ENCODE assay signal across 20 cellular contexts in genomic region chr11:116778556-116778955, GRCh38. TPM values are rescaled to one million over a fixed set of nuclear protein-coding genes. Genes with fewer than 3 reads are reported as not detected.
DNase-seq lines count a peak whose midpoint lies in the region; ATAC-seq and TF ChIP-seq lines count a peak whose summit lies in the region.
"Had no signal": no experiment of that assay in that cellular context is flagged by ENCODE, and none has a peak within 500 bp of the region (broad histone marks: within the 10 kb centered on the region; RNA-seq: fewer than 3 reads in every experiment).

No MANE protein-coding gene starts in this region.

- no peak overlapping the region for H2AK5ac ChIP-seq in H9 (ENCODE audit: insufficient read length, low read length)

- no peak for TF ChIP-seq CTCF in CD8-positive, alpha-beta T cell (IDR thresholded peaks at IDR 0.05)
- TF ChIP-seq CTCF in fibroblast of pulmonary artery (IDR thresholded peaks at IDR 0.05; ENCODE audit: low read length, missing control alignments), result no peak
- no peak for TF ChIP-seq CTCF in chondrocyte (IDR thresholded peaks at IDR 0.05)
- no peak for TF ChIP-seq CTCF in H9 (conservative IDR thresholded peaks at IDR 0.05)
- no peak for TF ChIP-seq CTCF in glutamatergic neuron (IDR thresholded peaks at IDR 0.05; ENCODE audit: partially characterized antibody, unreplicated experiment)

- no CpG with 5 or more reads among the region's 4 CpGs for WGBS in H9 (ENCODE audit: extremely low coverage, insufficient read length, low lambda C conversion rate)

- no peaks in the 10 kb centered on the region for H4K20me1 ChIP-seq in H9 (ENCODE audit: control insufficient read depth, insufficient read depth, insufficient read length)

- H3K23ac ChIP-seq in H9 (ENCODE audit: insufficient read length, low read depth, low read length), result no peak overlapping the region

- no peak overlapping the region for H3K14ac ChIP-seq in H9 (ENCODE audit: insufficient read depth, low read length)

- no peak overlapping the region for H2BK15ac ChIP-seq in H9 (ENCODE audit: low read depth, low read length)

- H3K27ac ChIP-seq in CD8-positive, alpha-beta T cell (ENCODE audit: low read depth, low read length), result no peak overlapping the region
- H3K27ac ChIP-seq in H9 (ENCODE audit: insufficient read length, low read depth, low read length), result no peak overlapping the region
- H3K27ac ChIP-seq: 22Rv1, BLaER1, GM23248 had no signal

- peaks cover 79% of the 10 kb centered on the region for H3K36me3 Mint-ChIP-seq in activated CD4-positive, alpha-beta T cell treated with anti-CD3 and anti-CD28 coated beads for 36 hours (ENCODE audit: low read depth)
- H3K36me3 Mint-ChIP-seq in CD8-positive, alpha-beta T cell, result peaks cover 75% of the 10 kb centered on the region
- H3K36me3 Mint-ChIP-seq in activated naive CD8-positive, alpha-beta T cell, result peaks cover 23% of the 10 kb centered on the region
- peaks cover 42% of the 10 kb centered on the region for H3K36me3 Mint-ChIP-seq in chondrocyte (ENCODE audit: low read depth)
- peaks cover 35 to 76% (median 58%) of the 10 kb centered on the region in 3 experiments; a peak in 6 of 7 replicates for H3K36me3 Mint-ChIP-seq in H9 (ENCODE audit: insufficient read depth in 1 of 3, low read depth in 3 of 3)
- peaks cover 4% of the 10 kb centered on the region for H3K36me3 Mint-ChIP-seq in glutamatergic neuron (ENCODE audit: unreplicated experiment)

- no peak overlapping the region for H2AFZ ChIP-seq in H9 (ENCODE audit: low read length)
- H2AFZ ChIP-seq: GM23248 had no signal

- H3K79me1 ChIP-seq in H9 (ENCODE audit: insufficient read depth, low read depth, low read length, poor library complexity, severe bottlenecking), result no peaks in the 10 kb centered on the region

- H3T11ph ChIP-seq in H9 (ENCODE audit: low read length), result no peak overlapping the region

- H3K4me1 Mint-ChIP-seq in activated CD4-positive, alpha-beta T cell treated with anti-CD3 and anti-CD28 coated beads for 36 hours, result peaks cover 85% of the 10 kb centered on the region
- peaks cover 25% of the 10 kb centered on the region for H3K4me1 Mint-ChIP-seq in CD8-positive, alpha-beta T cell (ENCODE audit: low read depth)
- peaks cover 59% of the 10 kb centered on the region for H3K4me1 Mint-ChIP-seq in activated naive CD8-positive, alpha-beta T cell (ENCODE audit: low read depth)
- H3K4me1 Mint-ChIP-seq in chondrocyte (ENCODE audit: low read depth) (peaks cover 3% of the 10 kb centered on the region), H9 (peaks cover 7% of the 10 kb centered on the region in 2 experiments; a peak in 3 of 4 replicates), glutamatergic neuron (ENCODE audit: low read depth, unreplicated experiment) (peaks cover under 1% of the 10 kb centered on the region)

- H3K36me3 ChIP-seq in CD8-positive, alpha-beta T cell (ENCODE audit: insufficient read depth, low read length), result peaks cover 44% of the 10 kb centered on the region

- no peak overlapping the region for H4K8ac ChIP-seq in H9 (replicated peaks; ENCODE audit: insufficient read length, low read depth, low read length)

- no peaks in the 10 kb centered on the region for H3K9me3 ChIP-seq in CD8-positive, alpha-beta T cell (ENCODE audit: low read length)
- no peaks in the 10 kb centered on the region for H3K9me3 ChIP-seq in H9 (ENCODE audit: control insufficient read depth, low read depth, low read length)
- H3K9me3 ChIP-seq: BLaER1, MG63 had no signal

- no peak overlapping the region for H3K56ac ChIP-seq in H9 (ENCODE audit: insufficient read length, low read depth, low read length)

- H3K4ac ChIP-seq in H9 (ENCODE audit: low read depth, low read length), result no peak overlapping the region

- no peaks in the 10 kb centered on the region for H3K9me3 Mint-ChIP-seq in activated CD4-positive, alpha-beta T cell treated with anti-CD3 and anti-CD28 coated beads for 36 hours (ENCODE audit: low read depth)
- H3K9me3 Mint-ChIP-seq in CD8-positive, alpha-beta T cell, result no peaks in the 10 kb centered on the region
- H3K9me3 Mint-ChIP-seq in activated naive CD8-positive, alpha-beta T cell (ENCODE audit: low read depth), result no peaks in the 10 kb centered on the region
- H3K9me3 Mint-ChIP-seq in chondrocyte (ENCODE audit: low read depth) (no peaks in the 10 kb centered on the region), H9 (no peaks in the 10 kb centered on the region), glutamatergic neuron (ENCODE audit: unreplicated experiment) (no peaks in the 10 kb centered on the region)

- intact Hi-C loops in activated CD4-positive, alpha-beta T cell treated with anti-CD3 and anti-CD28 coated beads for 36 hours (cut with DNase I, micrococcal nuclease), result no loop called here
- intact Hi-C loops in CD8-positive, alpha-beta T cell (cut with DNase I, micrococcal nuclease), result loop anchor here in 1 of 2 experiments (10.0 kb wide), 1 partner anchor 546 kb away; the partner anchor contains the start of gene CEP164

- ATAC-seq in activated CD4-positive, alpha-beta T cell treated with anti-CD3 and anti-CD28 coated beads for 36 hours, result peak; percentile 14
- ATAC-seq in CD8-positive, alpha-beta T cell, result no peak

- no peaks in the 10 kb centered on the region for H3K23me2 ChIP-seq in H9 (ENCODE audit: insufficient read length, low read depth, low read length, poor library complexity, severe bottlenecking)

- H3K4me3 ChIP-seq in CD8-positive, alpha-beta T cell (ENCODE audit: low read depth, low read length), result no peak overlapping the region
- no peak overlapping the region for H3K4me3 ChIP-seq in fibroblast of pulmonary artery (replicated peaks; ENCODE audit: low read depth, low read length)
- H3K4me3 ChIP-seq: BLaER1, GM23248, MG63 had no signal

- CTCF ChIA-PET in activated CD4-positive, alpha-beta T cell treated with anti-CD3 and anti-CD28 coated beads for 36 hours (lab: Charles Lee), result interaction anchor here (0.6 kb wide), 1 partner anchor 102 kb away, joined by 3 read pairs; no protein-coding TSS in a partner anchor
- CTCF ChIA-PET in CD8-positive, alpha-beta T cell (lab: Charles Lee), result interaction anchor here (1.2 kb wide), 1 partner anchor 12 kb away, joined by 4 read pairs; the partner anchor contains the start of gene APOA5

- no peak overlapping the region for H3K4me3 Mint-ChIP-seq in activated CD4-positive, alpha-beta T cell treated with anti-CD3 and anti-CD28 coated beads for 36 hours
- H3K4me3 Mint-ChIP-seq in CD8-positive, alpha-beta T cell, result no peak overlapping the region
- no peak overlapping the region for H3K4me3 Mint-ChIP-seq in activated naive CD8-positive, alpha-beta T cell
- no peak overlapping the region for H3K4me3 Mint-ChIP-seq in chondrocyte (ENCODE audit: unreplicated experiment)
- H3K4me3 Mint-ChIP-seq in H9, result no peak overlapping the region
- H3K4me3 Mint-ChIP-seq in glutamatergic neuron (ENCODE audit: unreplicated experiment), result no peak overlapping the region

- no peaks in the 10 kb centered on the region for H3K27me3 Mint-ChIP-seq in activated CD4-positive, alpha-beta T cell treated with anti-CD3 and anti-CD28 coated beads for 36 hours
- H3K27me3 Mint-ChIP-seq in CD8-positive, alpha-beta T cell (ENCODE audit: low read depth), result no peaks in the 10 kb centered on the region
- no peaks in the 10 kb centered on the region for H3K27me3 Mint-ChIP-seq in activated naive CD8-positive, alpha-beta T cell
- no peaks in the 10 kb centered on the region for H3K27me3 Mint-ChIP-seq in chondrocyte (ENCODE audit: low read depth)
- no peaks in the 10 kb centered on the region for H3K27me3 Mint-ChIP-seq in H9 (ENCODE audit: low read depth)
- H3K27me3 Mint-ChIP-seq in glutamatergic neuron (ENCODE audit: unreplicated experiment), result no peaks in the 10 kb centered on the region

- H3K4me2 ChIP-seq in H9 (ENCODE audit: insufficient read depth, insufficient read length, low read length), result no peak overlapping the region
- H3K4me2 ChIP-seq: BLaER1 had no signal

- H2BK20ac ChIP-seq in H9 (ENCODE audit: low read depth, low read length, poor library complexity, severe bottlenecking), result no peak overlapping the region

- H2BK12ac ChIP-seq in H9 (ENCODE audit: insufficient read length, low read depth, low read length), result no peak overlapping the region

- no peaks in the 10 kb centered on the region for H3K27me3 ChIP-seq in CD8-positive, alpha-beta T cell (ENCODE audit: insufficient read depth, low read length)
- H3K27me3 ChIP-seq in H9 (ENCODE audit: insufficient read depth, low read length), result no peaks in the 10 kb centered on the region
- H3K27me3 ChIP-seq: BLaER1, MG63 had no signal

- no peak overlapping the region for H4K5ac ChIP-seq in H9 (ENCODE audit: insufficient read length, low read depth, low read length)

- no peak overlapping the region for H3K18ac ChIP-seq in H9 (ENCODE audit: insufficient read length, low read depth, low read length)

- no peak overlapping the region for H4K91ac ChIP-seq in H9 (ENCODE audit: insufficient read length, low read depth, low read length)

- peaks cover 10% of the 10 kb centered on the region for H3K4me1 ChIP-seq in CD8-positive, alpha-beta T cell (ENCODE audit: insufficient read depth, low read length)
- no peaks in the 10 kb centered on the region for H3K4me1 ChIP-seq in H9 (ENCODE audit: insufficient read depth, low read length)

- DNase-seq in activated CD4-positive, alpha-beta T cell treated with anti-CD3 and anti-CD28 coated beads for 36 hours, result no peak
- no peak for DNase-seq in activated CD4-positive, alpha-beta T cell treated with anti-CD3 and anti-CD28 coated beads, Interleukin-2, amount 50 U/mL, for 48 hours
- no peak for DNase-seq in CD8-positive, alpha-beta T cell
- DNase-seq in fibroblast of pulmonary artery (ENCODE audit: low read depth) (peak; percentile 41), chondrocyte (ENCODE audit: low spot score) (no peak), H9 (no peak), glutamatergic neuron (no peak)
- DNase-seq: DMS153, EL, GM23248, KBM-7, MG63, NCI-H1105, NCI-H1930, NCI-H2171 treated with DMSO at 0.1 percent for 48 hours, NCI-H510A, SHP77 treated with DMSO at 0.1 percent for 48 hours had no signal

- H3K27ac Mint-ChIP-seq in activated CD4-positive, alpha-beta T cell treated with anti-CD3 and anti-CD28 coated beads for 36 hours, result peak overlapping the region; percentile 89
- H3K27ac Mint-ChIP-seq in CD8-positive, alpha-beta T cell, result peak overlapping the region; percentile 50
- peak overlapping the region; percentile 58 for H3K27ac Mint-ChIP-seq in activated naive CD8-positive, alpha-beta T cell
- H3K27ac Mint-ChIP-seq in chondrocyte (ENCODE audit: unreplicated experiment) (no peak overlapping the region), H9 (no peak overlapping the region), glutamatergic neuron (ENCODE audit: unreplicated experiment) (no peak overlapping the region)

- no peak overlapping the region for H2BK120ac ChIP-seq in H9 (ENCODE audit: low read depth, low read length, poor library complexity, severe bottlenecking)

- no peak overlapping the region for H3K9ac ChIP-seq in H9 (ENCODE audit: extremely low read depth, insufficient read length, low read length)
- H3K9ac ChIP-seq: BLaER1, GM23248 had no signal

- no peak overlapping the region for H2BK5ac ChIP-seq in H9 (ENCODE audit: insufficient read length, low read length)

- no peaks in the 10 kb centered on the region for H3K79me2 ChIP-seq in H9 (ENCODE audit: insufficient read depth, low read length)

- POLR2A ChIA-PET in activated CD4-positive, alpha-beta T cell treated with anti-CD3 and anti-CD28 coated beads for 36 hours (lab: Charles Lee), result no interaction called here
- POLR2A ChIA-PET in CD8-positive, alpha-beta T cell (lab: Charles Lee), result no interaction called here

RNA-seq across cellular contexts. Expression of gene BUD13, which starts 5.8 kb away (rescaled TPM):
- total RNA-seq in activated CD4-positive, alpha-beta T cell treated with anti-CD3 and anti-CD28 coated beads for 36 hours, result 10 to 100 TPM; 30.2 to 35.6 TPM
- 10 to 100 TPM; 12.5 TPM for total RNA-seq in CD8-positive, alpha-beta T cell
- total RNA-seq in chondrocyte (9.6 to 13.1 TPM (median 10.7 TPM) in 3 replicates), H9 (2021) (29.3 and 30.0 TPM in 2 replicates), glutamatergic neuron (ENCODE audit: unreplicated experiment) (17.0 TPM)

RNA-seq across cellular contexts. Expression of gene ZPR1, which starts 9.3 kb away (rescaled TPM):
- 100 to 1,000 TPM in 1 of 2 experiments, 10 to 100 TPM in 1; 88.8 to 106 TPM for total RNA-seq in activated CD4-positive, alpha-beta T cell treated with anti-CD3 and anti-CD28 coated beads for 36 hours
- total RNA-seq in CD8-positive, alpha-beta T cell, result 100 to 1,000 TPM; 132 to 134 TPM
- total RNA-seq in chondrocyte, result 28.5 to 40.0 TPM (median 38.8 TPM) in 3 replicates
- total RNA-seq in H9 (2021), result 77.2 and 82.0 TPM in 2 replicates
- total RNA-seq in glutamatergic neuron (ENCODE audit: unreplicated experiment), result 61.9 TPM

RNA-seq across cellular contexts. Expression of gene APOA5, which starts 13.1 kb away (rescaled TPM):
- not detected for total RNA-seq in activated CD4-positive, alpha-beta T cell treated with anti-CD3 and anti-CD28 coated beads for 36 hours
- total RNA-seq in CD8-positive, alpha-beta T cell, result not detected
- not detected in 3 replicates for total RNA-seq in chondrocyte
- 0.11 TPM in 1 of 2 replicates, not detected in the other for total RNA-seq in H9 (2021)
- not detected for total RNA-seq in glutamatergic neuron (ENCODE audit: unreplicated experiment)
- total RNA-seq: GM23248 had no signal

RNA-seq across cellular contexts. Expression of gene APOA4, which starts 44.5 kb away (rescaled TPM):
- total RNA-seq in activated CD4-positive, alpha-beta T cell treated with anti-CD3 and anti-CD28 coated beads for 36 hours, result not detected
- not detected for total RNA-seq in CD8-positive, alpha-beta T cell
- total RNA-seq in chondrocyte (not detected in 3 replicates), H9 (2021) (not detected in 2 replicates), glutamatergic neuron (ENCODE audit: unreplicated experiment) (not detected)
- total RNA-seq: GM23248 had no signal

RNA-seq across cellular contexts. Expression of gene APOC3, which starts 51.2 kb away (rescaled TPM):
- not detected for total RNA-seq in activated CD4-positive, alpha-beta T cell treated with anti-CD3 and anti-CD28 coated beads for 36 hours
- not detected for total RNA-seq in CD8-positive, alpha-beta T cell
- total RNA-seq in chondrocyte, result not detected in 3 replicates
- not detected in 2 replicates for total RNA-seq in H9 (2021)
- total RNA-seq in glutamatergic neuron (ENCODE audit: unreplicated experiment), result not detected
- total RNA-seq: GM23248 had no signal

Comparison
In these comparisons a context has a peak if more than half of its experiments do, and no peak if none do; other contexts are left out.
1. H3K27ac Mint-ChIP-seq: peak in activated CD4-positive, alpha-beta T cell treated with anti-CD3 and anti-CD28 coated beads for 36 hours (single experiment), CD8-positive, alpha-beta T cell (single experiment) and activated naive CD8-positive, alpha-beta T cell (single experiment); none in chondrocyte (single experiment), H9 (0 of 3) and glutamatergic neuron (single experiment).